ENCODE assay signal across 17 cellular contexts in the genomic region with DNA sequence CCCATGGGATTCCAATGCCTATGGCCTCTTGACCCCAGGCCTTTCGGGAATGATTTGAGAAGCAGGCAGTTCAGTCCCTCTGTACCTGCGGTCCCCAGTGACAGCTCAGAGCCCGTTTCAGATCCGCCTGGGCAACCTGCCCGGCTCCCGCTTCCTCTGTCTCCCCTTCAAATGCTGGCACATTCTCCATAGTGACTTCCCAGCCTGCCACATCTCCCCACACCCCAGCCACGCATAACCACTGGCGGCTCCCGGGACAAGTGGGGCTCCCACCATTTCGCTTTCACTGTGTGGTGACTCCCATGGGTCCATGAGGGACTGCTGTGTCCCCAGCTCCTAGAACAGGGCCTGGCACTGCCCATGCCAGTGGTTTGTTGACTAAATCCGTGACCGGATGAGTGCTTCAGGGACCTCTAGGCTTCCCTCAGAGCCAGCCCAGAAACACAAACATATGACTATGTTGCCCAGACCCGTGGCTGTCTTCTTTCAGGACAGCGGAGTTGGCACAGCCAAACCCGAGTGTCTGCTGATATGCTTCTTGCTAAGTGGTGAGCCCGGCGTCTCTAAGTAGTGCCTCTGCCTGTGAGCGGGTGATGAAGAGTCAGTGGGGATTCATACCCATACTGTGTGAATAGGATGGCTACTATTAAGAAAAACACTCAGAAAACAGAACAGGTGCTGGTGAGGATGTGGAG.
DNase-seq lines count a peak whose midpoint lies in the region; ATAC-seq and TF ChIP-seq lines count a peak whose summit lies in the region.
"Had no signal": no experiment of that assay in that cellular context is flagged by ENCODE, and none has a peak within 500 bp of the region (broad histone marks: within the 10 kb centered on the region; RNA-seq: fewer than 3 reads in every experiment).

No MANE protein-coding gene starts in this region.

- H3K9me3 ChIP-seq in right cardiac atrium (ENCODE audit: control insufficient read depth, low read length) (no peaks in the 10 kb centered on the region), sigmoid colon (no peaks in the 10 kb centered on the region)
- H3K9me3 ChIP-seq: neutrophil, thoracic aorta had no signal

- ATAC-seq in right cardiac atrium (peak; percentile 40 to 43), GM18909 (IDR thresholded peaks at IDR 0.05; ENCODE audit: poor library complexity, unreplicated experiment) (no peak)
- ATAC-seq: activated CD4-positive, CD25-positive, alpha-beta regulatory T cell treated with anti-CD3 and anti-CD28 coated beads, Interleukin-2, amount 50 U/mL, for 24 hours; activated CD8-positive, alpha-beta T cell treated with anti-CD3 and anti-CD28 coated beads for 36 hours; stimulated activated naive B cell treated with anti-CD40 and anti-IgM and Interleukin-4, amounts not matched to agents 10 μg/mL and 1 μg/mL and 100 μg/mL, for 72 hours had no signal

- DNase-seq in M059J (ENCODE audit: low read depth) = peak; percentile 71
- no peak for DNase-seq in RWPE1 (ENCODE audit: low spot score)
- DNase-seq in right cardiac atrium = peak in 2 of 3 donors; percentile 69 to 71
- DNase-seq in sigmoid colon = peak; percentile 83
- DNase-seq in dedifferentiated amniotic fluid mesenchymal stem cell (ENCODE audit: extremely low spot score) = no peak
- DNase-seq in ACHN = no peak
- DNase-seq: activated CD8-positive, alpha-beta T cell treated with anti-CD3 and anti-CD28 coated beads for 36 hours; activated naive CD4-positive, alpha-beta T cell treated with anti-CD3 and anti-CD28 coated beads for 36 hours; foreskin melanocyte; KBM-7; retina; stimulated activated naive B cell treated with anti-CD40 and anti-IgM and Interleukin-4, amounts not matched to agents 10 μg/mL and 1 μg/mL and 100 μg/mL, for 72 hours; T1000 had no signal

- CTCF ChIA-PET in RWPE1 (lab: Yijun Ruan, JAX) = no interaction called here

- in situ Hi-C loops in ACHN (cut with HindIII; ENCODE audit: low pct_ligation_motif_present, low pct_unique_long_range_greater_than_20kb, low sequenced_read_pairs) = no loop called here

- 60% methylated on average over 18 of the region's 18 CpGs for WGBS in right cardiac atrium
- WGBS in sigmoid colon, 2 donors = 80 to 84% methylated on average over 18 of the region's 18 CpGs

- H3K4me3 ChIP-seq in right cardiac atrium (ENCODE audit: low read length) (no peak overlapping the region), sigmoid colon (peak overlapping the region in 1 of 4 donors; percentile 14)
- H3K4me3 ChIP-seq: thoracic aorta had no signal

- TF ChIP-seq EP300 in sigmoid colon (IDR thresholded peaks at IDR 0.05) = peak in 1 of 4 donors; percentile 8

- H3K4me1 ChIP-seq in right cardiac atrium (ENCODE audit: control insufficient read depth, insufficient read depth, low read length) = peaks cover 5% of the 10 kb centered on the region
- peaks cover 0 to 57% (median 43%) of the 10 kb centered on the region in 4 donors for H3K4me1 ChIP-seq in sigmoid colon

- H3K27ac ChIP-seq in RWPE1 = peak overlapping the region; percentile 82
- peak overlapping the region; percentile 79 for H3K27ac ChIP-seq in right cardiac atrium (ENCODE audit: low read length)
- peak overlapping the region; percentile 56 to 83 (median 79) for H3K27ac ChIP-seq in sigmoid colon
- H3K27ac ChIP-seq: neutrophil, thoracic aorta had no signal

- TF ChIP-seq POLR2A in sigmoid colon (IDR thresholded peaks at IDR 0.05) = no peak

- H3K27me3 ChIP-seq in right cardiac atrium (ENCODE audit: control insufficient read depth, insufficient read depth) = no peaks in the 10 kb centered on the region
- H3K27me3 ChIP-seq in sigmoid colon = no peaks in the 10 kb centered on the region
- H3K27me3 ChIP-seq: neutrophil had no signal

- no peaks in the 10 kb centered on the region for H3K36me3 ChIP-seq in sigmoid colon
- H3K36me3 ChIP-seq: neutrophil, thoracic aorta had no signal

- TF ChIP-seq CTCF in RWPE1 (conservative IDR thresholded peaks at IDR 0.05; ENCODE audit: low read depth) = no peak
- no peak for TF ChIP-seq CTCF in sigmoid colon (IDR thresholded peaks at IDR 0.05)

- POLR2A ChIA-PET in RWPE1 (lab: Yijun Ruan, JAX; ENCODE audit: low non-redundant PET) = no interaction called here

- intact Hi-C loops in right cardiac atrium (cut with DNase I) (no loop called here), sigmoid colon (cut with DNase I) (loop anchor here (1.0 to 10.0 kb wide), 5 partner anchors 40 to 1462 kb away; partner anchors contain the start of genes C2orf76 and DBI)

Comparison
In these comparisons a context has a peak if more than half of its experiments do, and no peak if none do; other contexts are left out.
1. DNase-seq: peak in M059J (single experiment), right cardiac atrium (2 of 3) and sigmoid colon (single experiment); none in RWPE1 (single experiment), dedifferentiated amniotic fluid mesenchymal stem cell (single experiment) and ACHN (single experiment).
2. Peak in every context shown above with its lines, with median percentiles within 50 percentile points of each other: H3K27ac ChIP-seq.